27 cellular contexts compared by ENCODE assay signal in genomic region chr15:96076350-96076749, GRCh38.
"Had no signal": no experiment of that assay in that cellular context is flagged by ENCODE, and none has a peak within 500 bp of the region (broad histone marks: within the 10 kb centered on the region; RNA-seq: fewer than 3 reads in every experiment).

No MANE protein-coding gene starts in this region.

- H3K4me1 ChIP-seq: esophagus muscularis mucosa, foreskin keratinocyte, gastroesophageal sphincter, heart left ventricle, psoas muscle, sigmoid colon, stomach, thyroid gland, upper lobe of left lung had no signal

- ATAC-seq: foreskin keratinocyte; gastroesophageal sphincter; heart left ventricle; left lobe of liver; natural killer cell; psoas muscle; right cardiac atrium; stimulated activated effector memory CD8-positive, alpha-beta T cell treated with anti-CD3 and anti-CD28 coated beads, Interleukin-12 subunit alpha, Interleukin-12 subunit beta, amount 100 ng/mL, for 72 hours had no signal

- H3K4me3 ChIP-seq: esophagus muscularis mucosa, gastroesophageal sphincter, heart left ventricle, hepatocyte, lung, ovary, psoas muscle, sigmoid colon, stomach, thyroid gland, upper lobe of left lung had no signal

- H3K27ac ChIP-seq: esophagus muscularis mucosa, foreskin keratinocyte, gastroesophageal sphincter, heart left ventricle, hepatocyte, ovary, psoas muscle, sigmoid colon, stomach, thyroid gland, upper lobe of left lung had no signal

- H3K4me2 ChIP-seq: hepatocyte had no signal

- H3K27me3 Mint-ChIP-seq: memory B cell had no signal

- H3K9me3 Mint-ChIP-seq: natural killer cell; stimulated activated effector memory CD8-positive, alpha-beta T cell treated with anti-CD3 and anti-CD28 coated beads, Interleukin-12 subunit alpha, Interleukin-12 subunit beta, amount 100 ng/mL, for 72 hours had no signal

- H3K36me3 ChIP-seq: esophagus muscularis mucosa, gastroesophageal sphincter, heart left ventricle, ovary, sigmoid colon, stomach, thyroid gland, upper lobe of left lung had no signal

- H3K27me3 ChIP-seq: esophagus muscularis mucosa, foreskin keratinocyte, gastroesophageal sphincter, heart left ventricle, hepatocyte, ovary, sigmoid colon, stomach, thyroid gland, upper lobe of left lung had no signal

- H3K27ac Mint-ChIP-seq: memory B cell; natural killer cell; stimulated activated effector memory CD8-positive, alpha-beta T cell treated with anti-CD3 and anti-CD28 coated beads, Interleukin-12 subunit alpha, Interleukin-12 subunit beta, amount 100 ng/mL, for 72 hours had no signal

- H2AFZ ChIP-seq: hepatocyte had no signal

- DNase-seq: dermis blood vessel endothelial cell; effector memory CD4-positive, alpha-beta T cell; foreskin keratinocyte; heart left ventricle; kidney; natural killer cell; occipital lobe; ovary; posterior cingulate gyrus; psoas muscle; right cardiac atrium; sigmoid colon; stimulated activated CD4-positive, alpha-beta T cell treated with anti-CD3 and anti-CD28 coated beads, Interleukin-2, amount 100 ng/mL, for 24 hours; stimulated activated CD4-positive, alpha-beta T cell treated with anti-CD3 and anti-CD28 coated beads, Interleukin-4, amount 100 ng/mL, for 24 hours; stimulated activated naive CD4-positive, alpha-beta T cell treated with Interleukin-2 at 50 U/mL for 16 hours; stomach; thyroid gland; upper lobe of left lung had no signal

- H3K36me3 Mint-ChIP-seq: memory B cell; natural killer cell; stimulated activated effector memory CD8-positive, alpha-beta T cell treated with anti-CD3 and anti-CD28 coated beads, Interleukin-12 subunit alpha, Interleukin-12 subunit beta, amount 100 ng/mL, for 72 hours had no signal

- H3K79me2 ChIP-seq: hepatocyte had no signal

- FAIRE-seq: endothelial cell of umbilical vein, kidney, urothelium cell line had no signal

- H3K9me3 ChIP-seq: esophagus muscularis mucosa, gastroesophageal sphincter, heart left ventricle, ovary, psoas muscle, sigmoid colon, stomach, thyroid gland, upper lobe of left lung had no signal

- H3K4me1 Mint-ChIP-seq: memory B cell; natural killer cell; stimulated activated effector memory CD8-positive, alpha-beta T cell treated with anti-CD3 and anti-CD28 coated beads, Interleukin-12 subunit alpha, Interleukin-12 subunit beta, amount 100 ng/mL, for 72 hours had no signal

- H3K4me3 Mint-ChIP-seq: memory B cell; natural killer cell; stimulated activated effector memory CD8-positive, alpha-beta T cell treated with anti-CD3 and anti-CD28 coated beads, Interleukin-12 subunit alpha, Interleukin-12 subunit beta, amount 100 ng/mL, for 72 hours had no signal
